In the genomic region with DNA sequence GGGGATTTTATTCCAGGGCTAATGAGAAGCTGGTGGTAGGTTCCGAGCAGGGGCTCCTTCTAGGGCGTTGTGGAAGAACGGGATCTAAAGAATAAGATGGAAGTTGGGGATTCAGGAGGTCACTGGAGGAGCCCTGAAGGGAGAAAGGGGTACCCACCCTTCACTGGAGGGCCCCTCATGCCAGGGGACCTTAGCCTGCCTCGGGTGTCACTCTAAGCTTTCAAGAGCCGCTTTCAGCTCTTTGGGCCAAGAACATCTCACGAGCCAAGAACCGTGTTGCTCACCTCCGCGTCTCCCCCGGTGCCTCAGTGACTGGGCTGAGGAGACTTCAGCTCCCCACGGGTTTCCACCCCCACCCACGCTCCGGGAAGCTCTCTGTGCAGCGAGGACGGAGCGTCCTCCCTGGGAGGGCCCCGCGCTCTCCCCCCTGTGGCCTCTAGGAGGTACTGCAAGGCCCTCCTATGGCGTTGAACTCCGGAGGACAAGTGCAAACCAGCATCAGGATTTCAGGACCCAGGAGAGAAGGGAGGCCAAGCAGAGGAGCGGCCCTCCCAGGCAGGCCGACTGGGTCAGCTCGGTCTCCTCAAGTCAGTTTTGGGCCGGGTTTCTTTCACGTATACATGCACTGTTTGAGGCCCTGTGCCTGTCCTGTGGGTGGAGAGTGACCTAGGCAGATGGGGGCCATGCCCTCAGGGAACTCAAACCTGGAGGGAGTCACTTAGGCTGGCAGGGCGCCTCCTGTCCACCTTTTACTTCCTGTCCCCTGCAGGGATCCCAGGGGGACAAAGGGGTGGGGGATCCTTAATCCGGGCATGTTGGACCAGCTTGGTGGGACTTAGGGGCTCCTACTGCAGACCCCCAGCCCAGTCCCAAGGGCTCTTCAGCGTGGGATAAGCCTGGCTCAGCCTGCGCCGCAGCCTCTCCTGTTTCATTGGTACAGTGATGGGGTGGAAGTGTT, we compare ENCODE assay signal across 9 cellular contexts. TPM values are rescaled to one million over a fixed set of nuclear protein-coding genes. Genes with fewer than 3 reads are reported as not detected.
A peak's percentile ranks its signal among the peaks of the same experiment; 100 is the strongest.
DNase-seq lines count a peak whose midpoint lies in the region; ATAC-seq and TF ChIP-seq lines count a peak whose summit lies in the region.
"Had no signal": no experiment of that assay in that cellular context is flagged by ENCODE, and none has a peak within 500 bp of the region (broad histone marks: within the 10 kb centered on the region; RNA-seq: fewer than 3 reads in every experiment).

No MANE protein-coding gene starts in this region.

- TF ChIP-seq CTCF in Panc1 (IDR thresholded peaks at IDR 0.05) (peak; percentile 98), fibroblast of pulmonary artery (IDR thresholded peaks at IDR 0.05; ENCODE audit: low read length, missing control alignments) (peak; percentile 99)

- peaks cover 12% of the 10 kb centered on the region for H3K27me3 ChIP-seq in Panc1 (ENCODE audit: control insufficient read depth, insufficient read depth, low read length)

- peaks cover 11% of the 10 kb centered on the region for H3K27me3 Mint-ChIP-seq in activated T-helper 1 cell treated with anti-CD3 and anti-CD28 coated beads, Interleukin-12 subunit alpha, Interleukin-12 subunit beta, Interleukin-2, Interleukin-4 antibody, amounts not matched to agents 30 ng/mL and 10 ng/mL and 1 ng/mL, durations not matched to agents 14 hours and 24 hours and 36 hours (ENCODE audit: insufficient read depth)

- POLR2A ChIA-PET in Panc1 (lab: Charles Lee), result interaction anchor here (0.6 kb wide), 1 partner anchor 97 kb away, joined by 9 read pairs; no protein-coding TSS in a partner anchor

- no peaks in the 10 kb centered on the region for H3K36me3 Mint-ChIP-seq in activated T-helper 1 cell treated with anti-CD3 and anti-CD28 coated beads, Interleukin-12 subunit alpha, Interleukin-12 subunit beta, Interleukin-2, Interleukin-4 antibody, amounts not matched to agents 30 ng/mL and 10 ng/mL and 1 ng/mL, durations not matched to agents 14 hours and 24 hours and 36 hours (ENCODE audit: low read depth)

- H3K9me3 Mint-ChIP-seq in activated T-helper 1 cell treated with anti-CD3 and anti-CD28 coated beads, Interleukin-12 subunit alpha, Interleukin-12 subunit beta, Interleukin-2, Interleukin-4 antibody, amounts not matched to agents 30 ng/mL and 10 ng/mL and 1 ng/mL, durations not matched to agents 14 hours and 24 hours and 36 hours, result no peaks in the 10 kb centered on the region

- H3K36me3 ChIP-seq in Panc1 (ENCODE audit: control insufficient read depth, insufficient read depth, low read length), result no peaks in the 10 kb centered on the region

- H3K9me3 ChIP-seq in Panc1 (ENCODE audit: control insufficient read depth, insufficient read depth, low read depth, low read length), result no peaks in the 10 kb centered on the region

- no peak overlapping the region for H3K27ac ChIP-seq in Panc1 (ENCODE audit: low read length)

- H3K27ac Mint-ChIP-seq in activated T-helper 1 cell treated with anti-CD3 and anti-CD28 coated beads, Interleukin-12 subunit alpha, Interleukin-12 subunit beta, Interleukin-2, Interleukin-4 antibody, amounts not matched to agents 30 ng/mL and 10 ng/mL and 1 ng/mL, durations not matched to agents 14 hours and 24 hours and 36 hours, result no peak overlapping the region

- ATAC-seq in HG02759 (IDR thresholded peaks at IDR 0.05; ENCODE audit: unreplicated experiment), result peak; percentile 58
- ATAC-seq in Panc1, result peak; percentile 95
- no peak for ATAC-seq in HG02610 (IDR thresholded peaks at IDR 0.05; ENCODE audit: unreplicated experiment)

- peaks cover 11% of the 10 kb centered on the region for H3K4me1 Mint-ChIP-seq in activated T-helper 1 cell treated with anti-CD3 and anti-CD28 coated beads, Interleukin-12 subunit alpha, Interleukin-12 subunit beta, Interleukin-2, Interleukin-4 antibody, amounts not matched to agents 30 ng/mL and 10 ng/mL and 1 ng/mL, durations not matched to agents 14 hours and 24 hours and 36 hours (ENCODE audit: low read depth)

- intact Hi-C loops in Panc1 (cut with micrococcal nuclease; ENCODE audit: unreplicated experiment), result loop anchor here (10.0 kb wide), 1 partner anchor 141 kb away; the partner anchor contains the start of gene FFAR3
- intact Hi-C loops in activated T-helper 1 cell treated with anti-CD3 and anti-CD28 coated beads, Interleukin-12 subunit alpha, Interleukin-12 subunit beta, Interleukin-2, Interleukin-4 antibody, amounts not matched to agents 30 ng/mL and 10 ng/mL and 1 ng/mL, durations not matched to agents 14 hours and 24 hours and 36 hours (cut with micrococcal nuclease), result loop anchor here (1.0 to 2.0 kb wide), 3 partner anchors 27 to 226 kb away; no protein-coding TSS in a partner anchor

- no peaks in the 10 kb centered on the region for H3K4me1 ChIP-seq in Panc1 (ENCODE audit: control insufficient read depth, insufficient read depth, low read length)

- in situ Hi-C loops in Panc1 (cut with HindIII; ENCODE audit: low pct_unique_long_range_greater_than_20kb, low sequenced_read_pairs), result no loop called here

- no peak overlapping the region for H3K4me3 Mint-ChIP-seq in activated T-helper 1 cell treated with anti-CD3 and anti-CD28 coated beads, Interleukin-12 subunit alpha, Interleukin-12 subunit beta, Interleukin-2, Interleukin-4 antibody, amounts not matched to agents 30 ng/mL and 10 ng/mL and 1 ng/mL, durations not matched to agents 14 hours and 24 hours and 36 hours

- no TSS peak for BruUV-seq in Panc1 (replicated peaks; lab: Mats Ljungman, UMichigan)

- DNase-seq in COR-L47 (lab: John Stamatoyannopoulos, UW) (peak; percentile 8), Panc1 (ENCODE audit: low read depth, low spot score) (peak; percentile 33), fibroblast of pulmonary artery (ENCODE audit: low read depth) (peak; percentile 70), nucleus accumbens (lab: John Stamatoyannopoulos, UW) (peak in 49 of 56 donors; percentile 3 to 76 (median 42)), superior temporal gyrus (ENCODE audit: extremely low spot score) (peak; percentile 76)
- DNase-seq in activated T-helper 1 cell treated with anti-CD3 and anti-CD28 coated beads, Interleukin-12 subunit alpha, Interleukin-12 subunit beta, Interleukin-2, Interleukin-4 antibody, amounts not matched to agents 30 ng/mL and 10 ng/mL and 1 ng/mL, durations not matched to agents 14 hours and 24 hours and 36 hours (ENCODE audit: low spot score), result peak; percentile 47

- H3K4me3 ChIP-seq in Panc1 (ENCODE audit: low read depth in 2 of 2, low read length in 2 of 2) (peak overlapping the region in 1 of 2 experiments; percentile 30; a peak in 2 of 4 replicates), fibroblast of pulmonary artery (replicated peaks; ENCODE audit: low read depth, low read length) (no peak overlapping the region)

- CTCF ChIA-PET in Panc1 (lab: Charles Lee), result interaction anchor here (0.5 to 1.7 kb wide), 14 partner anchors 9 to 1372 kb away, joined by 3 to 17 read pairs (median 3); no protein-coding TSS in a partner anchor

RNA-seq across cellular contexts. Expression of gene KRTDAP, which starts 5.1 kb away (rescaled TPM):
- not detected for total RNA-seq in Panc1 (2021; ENCODE audit: unreplicated experiment)
- polyA plus RNA-seq in Panc1 (2012; ENCODE audit: insufficient read length), result not detected
- total RNA-seq in activated T-helper 1 cell treated with anti-CD3 and anti-CD28 coated beads, Interleukin-12 subunit alpha, Interleukin-12 subunit beta, Interleukin-2, Interleukin-4 antibody, amounts not matched to agents 30 ng/mL and 10 ng/mL and 1 ng/mL, durations not matched to agents 14 hours and 24 hours and 36 hours, result not detected in 2 replicates
- total RNA-seq: T-helper 2 cell treated with Interferon-gamma antibody and Interleukin-4, amounts not matched to agents 100 ng/mL and 5 ng/mL, for 36 hours had no signal

RNA-seq across cellular contexts. Expression of gene DMKN, which starts 18.1 kb away (rescaled TPM):
- 5.6 TPM for total RNA-seq in Panc1 (2021; ENCODE audit: unreplicated experiment)
- 2.1 TPM for polyA plus RNA-seq in Panc1 (2012; ENCODE audit: insufficient read length)
- total RNA-seq in activated T-helper 1 cell treated with anti-CD3 and anti-CD28 coated beads, Interleukin-12 subunit alpha, Interleukin-12 subunit beta, Interleukin-2, Interleukin-4 antibody, amounts not matched to agents 30 ng/mL and 10 ng/mL and 1 ng/mL, durations not matched to agents 14 hours and 24 hours and 36 hours, result not detected in 2 replicates
- total RNA-seq: T-helper 2 cell treated with Interferon-gamma antibody and Interleukin-4, amounts not matched to agents 100 ng/mL and 5 ng/mL, for 36 hours had no signal

RNA-seq across cellular contexts. Expression of gene SBSN, which starts 32.7 kb away (rescaled TPM):
- total RNA-seq in Panc1 (2021; ENCODE audit: unreplicated experiment), result 0.39 TPM
- not detected for polyA plus RNA-seq in Panc1 (2012; ENCODE audit: insufficient read length)
- not detected in 2 replicates for total RNA-seq in activated T-helper 1 cell treated with anti-CD3 and anti-CD28 coated beads, Interleukin-12 subunit alpha, Interleukin-12 subunit beta, Interleukin-2, Interleukin-4 antibody, amounts not matched to agents 30 ng/mL and 10 ng/mL and 1 ng/mL, durations not matched to agents 14 hours and 24 hours and 36 hours
- total RNA-seq: T-helper 2 cell treated with Interferon-gamma antibody and Interleukin-4, amounts not matched to agents 100 ng/mL and 5 ng/mL, for 36 hours had no signal

RNA-seq across cellular contexts. Expression of gene GAPDHS, which starts 37.9 kb away (rescaled TPM):
- total RNA-seq in Panc1 (2021; ENCODE audit: unreplicated experiment), result not detected
- not detected for polyA plus RNA-seq in Panc1 (2012; ENCODE audit: insufficient read length)
- total RNA-seq in activated T-helper 1 cell treated with anti-CD3 and anti-CD28 coated beads, Interleukin-12 subunit alpha, Interleukin-12 subunit beta, Interleukin-2, Interleukin-4 antibody, amounts not matched to agents 30 ng/mL and 10 ng/mL and 1 ng/mL, durations not matched to agents 14 hours and 24 hours and 36 hours, result not detected in 2 replicates
- total RNA-seq: T-helper 2 cell treated with Interferon-gamma antibody and Interleukin-4, amounts not matched to agents 100 ng/mL and 5 ng/mL, for 36 hours had no signal

RNA-seq across cellular contexts. Expression of gene FFAR2, which starts 47.3 kb away (rescaled TPM):
- not detected for total RNA-seq in Panc1 (2021; ENCODE audit: unreplicated experiment)
- polyA plus RNA-seq in Panc1 (2012; ENCODE audit: insufficient read length), result not detected
- total RNA-seq in activated T-helper 1 cell treated with anti-CD3 and anti-CD28 coated beads, Interleukin-12 subunit alpha, Interleukin-12 subunit beta, Interleukin-2, Interleukin-4 antibody, amounts not matched to agents 30 ng/mL and 10 ng/mL and 1 ng/mL, durations not matched to agents 14 hours and 24 hours and 36 hours, result not detected in 2 replicates
- total RNA-seq: T-helper 2 cell treated with Interferon-gamma antibody and Interleukin-4, amounts not matched to agents 100 ng/mL and 5 ng/mL, for 36 hours had no signal

Comparison
In these comparisons a context has a peak if more than half of its experiments do, and no peak if none do; other contexts are left out.
1. DNase-seq: peak in every context shown above with its lines; median percentile 76 in superior temporal gyrus; 70 in fibroblast of pulmonary artery; 47 in activated T-helper 1 cell treated with anti-CD3 and anti-CD28 coated beads, Interleukin-12 subunit alpha, Interleukin-12 subunit beta, Interleukin-2, Interleukin-4 antibody, amounts not matched to agents 30 ng/mL and 10 ng/mL and 1 ng/mL, durations not matched to agents 14 hours and 24 hours and 36 hours; 42 in nucleus accumbens; 33 in Panc1; 8 in COR-L47.